Comparison of ENCODE assay signal across 14 cellular contexts in genomic region chr1:3717715-3718601, GRCh38. TPM values are rescaled to one million over a fixed set of nuclear protein-coding genes. Genes with fewer than 3 reads are reported as not detected.
DNase-seq lines count a peak whose midpoint lies in the region; ATAC-seq, FAIRE-seq and TF ChIP-seq lines count a peak whose summit lies in the region.
"Had no signal": no experiment of that assay in that cellular context is flagged by ENCODE, and none has a peak within 500 bp of the region (broad histone marks: within the 10 kb centered on the region; RNA-seq: fewer than 3 reads in every experiment).

No MANE protein-coding gene starts in this region.

- H3K27ac ChIP-seq in VCaP: peak overlapping the region; percentile 53
- H3K27ac ChIP-seq in gastroesophageal sphincter: no peak overlapping the region
- H3K27ac ChIP-seq: right atrium auricular region had no signal

- no peak overlapping the region for H3K4me3 ChIP-seq in gastroesophageal sphincter
- H3K4me3 ChIP-seq: right atrium auricular region had no signal

- TF ChIP-seq EP300 in gastroesophageal sphincter (IDR thresholded peaks at IDR 0.05): no peak

- H3K27me3 ChIP-seq in gastroesophageal sphincter: peaks cover 70% of the 10 kb centered on the region
- H3K27me3 ChIP-seq: right atrium auricular region had no signal

- peak; percentile 78 for DNase-seq in AG20443 (ENCODE audit: low spot score)
- peak; percentile 87 for DNase-seq in GM12892 (ENCODE audit: insufficient read length)
- DNase-seq in iPS-NIHi7 (ENCODE audit: extremely low spot score): peak; percentile 94
- no peak for DNase-seq in NK-92 (lab: John Stamatoyannopoulos, UW; ENCODE audit: unreplicated experiment)
- DNase-seq: left colon; NCI-H187 treated with DMSO at 0.1 percent for 48 hours; stimulated activated naive CD4-positive, alpha-beta T cell treated with Interleukin-2 at 50 U/mL for 16 hours had no signal

- FAIRE-seq in GM12892 (lab: Jason Lieb, UNC): no peak

- peaks cover 0 to 6% (median 0%) of the 10 kb centered on the region in 3 donors for H3K4me1 ChIP-seq in gastroesophageal sphincter

- no peaks in the 10 kb centered on the region for H3K36me3 ChIP-seq in gastroesophageal sphincter
- H3K36me3 ChIP-seq: right atrium auricular region had no signal

- TF ChIP-seq POLR2A in GM12892 (IDR thresholded peaks at IDR 0.05; ENCODE audit: low read depth, low read length): no peak
- no peak for TF ChIP-seq POLR2A in gastroesophageal sphincter (IDR thresholded peaks at IDR 0.05)

- WGBS in gastroesophageal sphincter (ENCODE audit: low coverage in 1 of 2), 2 donors: 0% methylated on average over 4 of the region's 40 CpGs; no CpG with 5 or more reads in 1 of the 2 donors

- TF ChIP-seq CTCF in VCaP (conservative IDR thresholded peaks at IDR 0.05): no peak
- TF ChIP-seq CTCF in gastroesophageal sphincter (IDR thresholded peaks at IDR 0.05): no peak

- ATAC-seq in GM18870 (IDR thresholded peaks at IDR 0.05; ENCODE audit: unreplicated experiment) (no peak), GM18517 (IDR thresholded peaks at IDR 0.05; ENCODE audit: unreplicated experiment) (no peak), gastroesophageal sphincter (no peak)
- ATAC-seq: left colon had no signal

- no peaks in the 10 kb centered on the region for H3K9me3 ChIP-seq in gastroesophageal sphincter
- H3K9me3 ChIP-seq: right atrium auricular region had no signal

RNA-seq across cellular contexts. Expression of gene CCDC27, which starts 34.3 kb away (rescaled TPM):
- not detected for polyA plus RNA-seq in GM12892 (2012; ENCODE audit: missing spikeins)
- not detected for total RNA-seq in gastroesophageal sphincter
- total RNA-seq: epithelial cell of proximal tubule, G401, left colon, right atrium auricular region had no signal

RNA-seq across cellular contexts. Expression of gene SMIM1, which starts 54.6 kb away (rescaled TPM):
- not detected for polyA plus RNA-seq in GM12892 (2012; ENCODE audit: missing spikeins)
- 1 to 10 TPM in 3 of 4 donors, not detected in 1; 2.6 to 8.4 (median 4.7) TPM for total RNA-seq in gastroesophageal sphincter
